In genomic region chr3:72163809-72164634, GRCh38 we compare ENCODE assay signal across 1 cellular context.
TF ChIP-seq lines count a peak whose summit lies in the region.

No MANE protein-coding gene starts in this region.

TF ChIP-seq in K562, 482 proteins besides CTCF, POLR2A, EP300 and RAD21 (continued from another document and continues in another):
- TF ChIP-seq ZMIZ1 (IDR thresholded peaks at IDR 0.05; ENCODE audit: low read depth in 2 of 2, low read length in 2 of 2) (peak in 1 of 2 experiments; percentile 75; a peak in 1 of 4 replicates), YY1 (IDR thresholded peaks at IDR 0.05; ENCODE audit: borderline replicate concordance in 1 of 3, control insufficient read depth in 1 of 3, extremely low read depth in 1 of 3, insufficient read depth in 3 of 3, insufficient read length in 1 of 3, insufficient replicate concordance in 2 of 3, low read depth in 1 of 3, low read length in 2 of 3) (peak in 1 of 3 experiments; percentile 31), CCAR2 (IDR thresholded peaks at IDR 0.05; ENCODE audit: low read depth, low read length) (no peak), PPARD (CRISPR knock-in tag; IDR thresholded peaks at IDR 0.05) (no peak), ELK3 (CRISPR knock-in tag; IDR thresholded peaks at IDR 0.05) (no peak), CGGBP1 (CRISPR knock-in tag; IDR thresholded peaks at IDR 0.05) (no peak), ESRRB (CRISPR knock-in tag; IDR thresholded peaks at IDR 0.05; ENCODE audit: borderline replicate concordance) (no peak), PRMT5 (CRISPR knock-in tag; IDR thresholded peaks at IDR 0.05) (no peak), SMARCA4 (IDR thresholded peaks at IDR 0.05) (peak; percentile 76; the same call in 1 of the 2 replicates), ZNF609 (CRISPR knock-in tag; IDR thresholded peaks at IDR 0.05; ENCODE audit: borderline replicate concordance) (no peak), ARNT (IDR thresholded peaks at IDR 0.05) (peak in 1 of 2 experiments; percentile 89; a peak in 2 of 4 replicates), GABPA (tag; conservative IDR thresholded peaks at IDR 0.05; ENCODE audit: low read depth) (peak; percentile 17; the same call in 1 of the 2 replicates), CREB1 (IDR thresholded peaks at IDR 0.05) (peak; percentile 44; the same call in 1 of the 2 replicates), CREB1 (CRISPR knock-in tag; IDR thresholded peaks at IDR 0.05) (no peak), ZNF277 (CRISPR knock-in tag; IDR thresholded peaks at IDR 0.05; ENCODE audit: borderline replicate concordance) (no peak), SAP30 (IDR thresholded peaks at IDR 0.05; ENCODE audit: borderline replicate concordance, insufficient read depth, low read depth, low read length, poor library complexity, severe bottlenecking) (no peak), ZNF785 (CRISPR knock-in tag; IDR thresholded peaks at IDR 0.05) (no peak), GTF2B (IDR thresholded peaks at IDR 0.05; ENCODE audit: extremely low read depth, insufficient read length) (no peak), NFE2L1 (tag; IDR thresholded peaks at IDR 0.05; ENCODE audit: borderline replicate concordance, low read depth) (no peak), XRCC4 (IDR thresholded peaks at IDR 0.05; ENCODE audit: extremely low read depth, insufficient read depth, insufficient read length) (no peak), HNRNPUL1 (IDR thresholded peaks at IDR 0.05; ENCODE audit: low read length) (no peak), CAMTA2 (CRISPR knock-in tag; conservative IDR thresholded peaks at IDR 0.05) (no peak), SRSF3 (IDR thresholded peaks at IDR 0.05; ENCODE audit: insufficient read depth, low read length) (no peak), BCOR (IDR thresholded peaks at IDR 0.05) (no peak), BRCA1 (IDR thresholded peaks at IDR 0.05) (no peak), BRCA1 (CRISPR knock-in tag; IDR thresholded peaks at IDR 0.05) (no peak), RB1 (IDR thresholded peaks at IDR 0.05; ENCODE audit: low read depth) (no peak), MEIS2 (IDR thresholded peaks at IDR 0.05; ENCODE audit: partially characterized antibody) (no peak), SP2 (IDR thresholded peaks at IDR 0.05; ENCODE audit: extremely low read depth, low read depth, low read length, poor library complexity, severe bottlenecking) (no peak), WHSC1 (IDR thresholded peaks at IDR 0.05; ENCODE audit: low read length) (no peak), ZNF778 (CRISPR knock-in tag; IDR thresholded peaks at IDR 0.05) (no peak), MCM5 (IDR thresholded peaks at IDR 0.05; ENCODE audit: low read depth) (no peak), NBN (IDR thresholded peaks at IDR 0.05; ENCODE audit: low read depth) (peak; percentile 59; the same call in 1 of the 2 replicates), ZNF24 (IDR thresholded peaks at IDR 0.05) (no peak), ZNF583 (CRISPR knock-in tag; IDR thresholded peaks at IDR 0.05) (peak; percentile 66; the same call in 1 of the 2 replicates), ZNF407 (IDR thresholded peaks at IDR 0.05; ENCODE audit: low read depth) (no peak), E2F1 (CRISPR knock-in tag; IDR thresholded peaks at IDR 0.05) (no peak), ZNF696 (CRISPR knock-in tag; conservative IDR thresholded peaks at IDR 0.05) (no peak), ZNF274 (IDR thresholded peaks at IDR 0.05; ENCODE audit: borderline replicate concordance, low read depth, low read length) (no peak; the same call in 1 of the 2 replicates), ILK (tag; IDR thresholded peaks at IDR 0.05; ENCODE audit: borderline replicate concordance, low read depth) (no peak), ESRRA (IDR thresholded peaks at IDR 0.05; ENCODE audit: borderline replicate concordance, low read depth) (peak; percentile 80; the same call in 1 of the 2 replicates), ZNF507 (tag; conservative IDR thresholded peaks at IDR 0.05) (no peak), ZNF431 (CRISPR knock-in tag; IDR thresholded peaks at IDR 0.05) (no peak), KLF16 (IDR thresholded peaks at IDR 0.05) (peak; percentile 95)
